In the genomic region with DNA sequence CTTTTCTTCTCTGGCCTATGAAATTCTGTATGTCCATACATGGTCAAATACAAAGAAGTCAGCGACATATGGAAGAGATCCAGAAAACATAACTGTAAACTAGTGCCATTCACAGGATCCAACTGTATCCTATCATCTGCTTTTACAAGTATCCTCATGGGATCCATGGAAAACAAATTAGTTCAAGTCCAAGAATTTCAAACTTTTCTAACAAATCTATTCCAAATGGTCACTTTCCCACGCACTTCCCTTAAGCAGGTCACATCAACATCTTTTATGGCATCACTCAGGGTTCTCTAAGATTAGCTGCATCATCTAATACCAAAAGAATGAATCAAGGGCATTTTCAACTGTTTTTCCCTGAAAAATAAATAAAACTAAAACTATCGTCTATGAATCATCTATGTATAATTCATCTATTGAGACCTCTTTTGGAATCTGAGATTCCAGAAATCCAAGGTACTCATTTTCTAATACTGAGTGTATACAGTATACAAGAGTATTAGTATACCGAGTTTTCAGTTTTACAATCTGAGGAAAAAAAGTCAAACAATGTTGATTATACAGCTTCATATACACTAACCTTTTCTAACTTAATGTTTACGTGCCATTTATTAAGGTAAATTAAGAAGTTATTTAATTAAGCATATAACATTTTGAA, we compare ENCODE assay signal across 8 cellular contexts.
DNase-seq lines count a peak whose midpoint lies in the region; ATAC-seq and TF ChIP-seq lines count a peak whose summit lies in the region.
"Not testable (repeated sequence)": the region's sequence is repeated elsewhere in the genome, so short reads cannot be mapped to it uniquely, and the experiment has no call there.

No MANE protein-coding gene starts in this region.

- H3K4me1 Mint-ChIP-seq in T-helper 17 cell: peaks cover 19% of the 10 kb centered on the region

- not testable (repeated sequence) for H3K9me3 ChIP-seq in T-helper 17 cell (ENCODE audit: control insufficient read depth, low read length, poor library complexity, severe bottlenecking); upper lobe of left lung

- not testable (repeated sequence) for H3K27me3 ChIP-seq in upper lobe of left lung

- not testable (repeated sequence) for ATAC-seq in T-helper 17 cell
- peak in 1 of 2 donors; percentile 39 for ATAC-seq in upper lobe of left lung (ENCODE audit: low FRiP score in 2 of 2)

- not testable (repeated sequence) for H3K36me3 ChIP-seq in upper lobe of left lung

- not testable (repeated sequence) for TF ChIP-seq CTCF in AG09309 (IDR thresholded peaks at IDR 0.05; ENCODE audit: control insufficient read depth, insufficient read depth, low read depth, low read length, missing control alignments); cardiac fibroblast (IDR thresholded peaks at IDR 0.05; ENCODE audit: low read depth, low read length); fibroblast of the aortic adventitia (IDR thresholded peaks at IDR 0.05; ENCODE audit: insufficient read depth, low read length); retinal pigment epithelial cell (conservative IDR thresholded peaks at IDR 0.05; ENCODE audit: low read depth, low read length); upper lobe of left lung (IDR thresholded peaks at IDR 0.05)

- TF ChIP-seq POLR2A in upper lobe of left lung (IDR thresholded peaks at IDR 0.05): not testable (repeated sequence)

- not testable (repeated sequence) for H3K36me3 Mint-ChIP-seq in T-helper 17 cell (ENCODE audit: low read depth)

- peak; percentile 89 for DNase-seq in AG09309 (ENCODE audit: low read depth)
- peak; percentile 96 for DNase-seq in HCEC 1CT
- not testable (repeated sequence) for DNase-seq in T-helper 17 cell, upper lobe of left lung
- DNase-seq in cardiac fibroblast (ENCODE audit: low read depth in 2 of 2): peak; percentile 78 to 98
- peak; percentile 87 for DNase-seq in fibroblast of the aortic adventitia (ENCODE audit: low read depth)
- DNase-seq in kidney glomerular epithelial cell (lab: John Stamatoyannopoulos, UW): peak; percentile 20
- DNase-seq in retinal pigment epithelial cell (ENCODE audit: low read depth): peak; percentile 52

- peak overlapping the region in 3 of 4 donors; percentile 17 to 49 (median 45) for H3K27ac ChIP-seq in upper lobe of left lung

- not testable (repeated sequence) for H3K4me3 ChIP-seq in AG09309 (ENCODE audit: control insufficient read depth, low read depth, low read length); cardiac fibroblast (replicated peaks in 1 of 2; ENCODE audit: low read depth in 2 of 2, low read length in 2 of 2); fibroblast of the aortic adventitia (ENCODE audit: low read depth, low read length); retinal pigment epithelial cell (ENCODE audit: low read length); upper lobe of left lung

- H3K27me3 Mint-ChIP-seq in T-helper 17 cell: not testable (repeated sequence)

- WGBS in upper lobe of left lung, 2 donors: 83 to 87% methylated on average over 5 of the region's 5 CpGs

- H3K4me3 Mint-ChIP-seq in T-helper 17 cell: not testable (repeated sequence)

- peak overlapping the region; percentile 45 for H3K27ac Mint-ChIP-seq in T-helper 17 cell

- not testable (repeated sequence) for H3K4me1 ChIP-seq in upper lobe of left lung

- TF ChIP-seq EP300 in upper lobe of left lung (IDR thresholded peaks at IDR 0.05): peak in 1 of 4 donors; percentile 13
